In the genomic region with DNA sequence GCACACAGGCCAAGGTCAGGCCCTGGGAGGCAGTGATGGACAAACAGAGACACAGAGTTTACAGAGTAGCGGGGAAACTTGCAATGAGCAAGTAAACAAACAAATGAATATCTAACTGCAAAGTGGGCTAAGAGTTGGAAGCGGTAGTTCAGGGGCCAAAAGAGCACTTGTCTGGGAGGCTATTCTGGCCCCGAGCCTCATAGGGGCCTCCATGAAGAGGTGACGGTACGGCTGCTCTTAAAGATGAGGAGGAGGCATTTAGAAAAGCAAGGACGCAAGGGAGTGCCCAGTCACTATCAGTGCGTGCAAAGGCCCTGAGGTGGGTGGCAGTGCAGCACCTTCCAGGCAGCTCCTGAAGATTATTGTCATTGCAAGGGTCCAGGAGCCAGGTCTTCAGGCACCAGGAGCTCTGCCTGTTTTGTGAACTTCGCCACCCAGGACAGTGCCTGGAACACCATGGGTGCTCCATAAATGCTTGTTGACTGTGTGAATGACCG, we compare ENCODE assay signal across 2 cellular contexts.
TF ChIP-seq lines count a peak whose summit lies in the region.

No MANE protein-coding gene starts in this region.

TF ChIP-seq in HepG2, 621 proteins besides CTCF, POLR2A, EP300 and RAD21:
- peak; percentile 25; the same call in 1 of the 2 replicates for TF ChIP-seq NR2F6 (IDR thresholded peaks at IDR 0.05)
- no peak for TF ChIP-seq NR2F6 (CRISPR knock-in tag; IDR thresholded peaks at IDR 0.05)
- no peak for TF ChIP-seq ZNF337 (CRISPR knock-in tag; IDR thresholded peaks at IDR 0.05; ENCODE audit: borderline replicate concordance, low read depth)
- TF ChIP-seq NR2F2 (IDR thresholded peaks at IDR 0.05; ENCODE audit: borderline replicate concordance, low read depth): peak; percentile 33; the same call in 1 of the 2 replicates
- no peak for TF ChIP-seq FOXP1 (IDR thresholded peaks at IDR 0.05)
- TF ChIP-seq FOXP1 (CRISPR knock-in tag; IDR thresholded peaks at IDR 0.05): peak; percentile 43; the same call in 1 of the 2 replicates

TF ChIP-seq in K562, 482 proteins besides CTCF, POLR2A, EP300 and RAD21:
- no peak for TF ChIP-seq JUNB (CRISPR knock-in tag; conservative IDR thresholded peaks at IDR 0.05)
- TF ChIP-seq, protein P1, sequence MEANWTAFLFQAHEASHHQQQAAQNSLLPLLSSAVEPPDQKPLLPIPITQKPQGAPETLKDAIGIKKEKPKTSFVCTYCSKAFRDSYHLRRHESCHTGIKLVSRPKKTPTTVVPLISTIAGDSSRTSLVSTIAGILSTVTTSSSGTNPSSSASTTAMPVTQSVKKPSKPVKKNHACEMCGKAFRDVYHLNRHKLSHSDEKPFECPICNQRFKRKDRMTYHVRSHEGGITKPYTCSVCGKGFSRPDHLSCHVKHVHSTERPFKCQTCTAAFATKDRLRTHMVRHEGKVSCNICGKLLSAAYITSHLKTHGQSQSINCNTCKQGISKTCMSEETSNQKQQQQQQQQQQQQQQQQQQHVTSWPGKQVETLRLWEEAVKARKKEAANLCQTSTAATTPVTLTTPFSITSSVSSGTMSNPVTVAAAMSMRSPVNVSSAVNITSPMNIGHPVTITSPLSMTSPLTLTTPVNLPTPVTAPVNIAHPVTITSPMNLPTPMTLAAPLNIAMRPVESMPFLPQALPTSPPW (CRISPR knock-in tag; IDR thresholded peaks at IDR 0.05): no peak
- TF ChIP-seq RBM34 (IDR thresholded peaks at IDR 0.05; ENCODE audit: borderline replicate concordance, insufficient read depth, low read length): no peak
- TF ChIP-seq GTF2F1 (IDR thresholded peaks at IDR 0.05; ENCODE audit: low read depth, low read length): no peak
- TF ChIP-seq XRCC3 (IDR thresholded peaks at IDR 0.05): no peak
- TF ChIP-seq, protein P2, sequence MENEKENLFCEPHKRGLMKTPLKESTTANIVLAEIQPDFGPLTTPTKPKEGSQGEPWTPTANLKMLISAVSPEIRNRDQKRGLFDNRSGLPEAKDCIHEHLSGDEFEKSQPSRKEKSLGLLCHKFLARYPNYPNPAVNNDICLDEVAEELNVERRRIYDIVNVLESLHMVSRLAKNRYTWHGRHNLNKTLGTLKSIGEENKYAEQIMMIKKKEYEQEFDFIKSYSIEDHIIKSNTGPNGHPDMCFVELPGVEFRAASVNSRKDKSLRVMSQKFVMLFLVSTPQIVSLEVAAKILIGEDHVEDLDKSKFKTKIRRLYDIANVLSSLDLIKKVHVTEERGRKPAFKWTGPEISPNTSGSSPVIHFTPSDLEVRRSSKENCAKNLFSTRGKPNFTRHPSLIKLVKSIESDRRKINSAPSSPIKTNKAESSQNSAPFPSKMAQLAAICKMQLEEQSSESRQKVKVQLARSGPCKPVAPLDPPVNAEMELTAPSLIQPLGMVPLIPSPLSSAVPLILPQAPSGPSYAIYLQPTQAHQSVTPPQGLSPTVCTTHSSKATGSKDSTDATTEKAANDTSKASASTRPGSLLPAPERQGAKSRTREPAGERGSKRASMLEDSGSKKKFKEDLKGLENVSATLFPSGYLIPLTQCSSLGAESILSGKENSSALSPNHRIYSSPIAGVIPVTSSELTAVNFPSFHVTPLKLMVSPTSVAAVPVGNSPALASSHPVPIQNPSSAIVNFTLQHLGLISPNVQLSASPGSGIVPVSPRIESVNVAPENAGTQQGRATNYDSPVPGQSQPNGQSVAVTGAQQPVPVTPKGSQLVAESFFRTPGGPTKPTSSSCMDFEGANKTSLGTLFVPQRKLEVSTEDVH (IDR thresholded peaks at IDR 0.05; ENCODE audit: low read depth, partially characterized antibody): no peak
- TF ChIP-seq BCL6 (CRISPR knock-in tag; IDR thresholded peaks at IDR 0.05): no peak
- TF ChIP-seq, protein P3, sequence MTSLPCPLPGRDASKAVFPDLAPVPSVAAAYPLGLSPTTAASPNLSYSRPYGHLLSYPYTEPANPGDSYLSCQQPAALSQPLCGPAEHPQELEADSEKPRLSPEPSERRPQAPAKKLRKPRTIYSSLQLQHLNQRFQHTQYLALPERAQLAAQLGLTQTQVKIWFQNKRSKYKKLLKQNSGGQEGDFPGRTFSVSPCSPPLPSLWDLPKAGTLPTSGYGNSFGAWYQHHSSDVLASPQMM (CRISPR knock-in tag; IDR thresholded peaks at IDR 0.05): no peak
- no peak for TF ChIP-seq ZNF668 (CRISPR knock-in tag; IDR thresholded peaks at IDR 0.05)
- TF ChIP-seq HCFC1 (IDR thresholded peaks at IDR 0.05; ENCODE audit: low read depth, low read length): no peak
- TF ChIP-seq, protein P4, sequence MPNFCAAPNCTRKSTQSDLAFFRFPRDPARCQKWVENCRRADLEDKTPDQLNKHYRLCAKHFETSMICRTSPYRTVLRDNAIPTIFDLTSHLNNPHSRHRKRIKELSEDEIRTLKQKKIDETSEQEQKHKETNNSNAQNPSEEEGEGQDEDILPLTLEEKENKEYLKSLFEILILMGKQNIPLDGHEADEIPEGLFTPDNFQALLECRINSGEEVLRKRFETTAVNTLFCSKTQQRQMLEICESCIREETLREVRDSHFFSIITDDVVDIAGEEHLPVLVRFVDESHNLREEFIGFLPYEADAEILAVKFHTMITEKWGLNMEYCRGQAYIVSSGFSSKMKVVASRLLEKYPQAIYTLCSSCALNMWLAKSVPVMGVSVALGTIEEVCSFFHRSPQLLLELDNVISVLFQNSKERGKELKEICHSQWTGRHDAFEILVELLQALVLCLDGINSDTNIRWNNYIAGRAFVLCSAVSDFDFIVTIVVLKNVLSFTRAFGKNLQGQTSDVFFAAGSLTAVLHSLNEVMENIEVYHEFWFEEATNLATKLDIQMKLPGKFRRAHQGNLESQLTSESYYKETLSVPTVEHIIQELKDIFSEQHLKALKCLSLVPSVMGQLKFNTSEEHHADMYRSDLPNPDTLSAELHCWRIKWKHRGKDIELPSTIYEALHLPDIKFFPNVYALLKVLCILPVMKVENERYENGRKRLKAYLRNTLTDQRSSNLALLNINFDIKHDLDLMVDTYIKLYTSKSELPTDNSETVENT (CRISPR knock-in tag; IDR thresholded peaks at IDR 0.05): no peak
- no peak for TF ChIP-seq GABPA (tag; conservative IDR thresholded peaks at IDR 0.05; ENCODE audit: low read depth)
- TF ChIP-seq ZNF79 (CRISPR knock-in tag; IDR thresholded peaks at IDR 0.05; ENCODE audit: low read depth): peak; percentile 93
- no peak for TF ChIP-seq ZNF23 (CRISPR knock-in tag; IDR thresholded peaks at IDR 0.05)
- no peak for TF ChIP-seq GTF2E2 (tag; IDR thresholded peaks at IDR 0.05)
- TF ChIP-seq RBM25 (IDR thresholded peaks at IDR 0.05; ENCODE audit: low read depth, low read length, severe bottlenecking): peak; percentile 85
- TF ChIP-seq, protein P5, sequence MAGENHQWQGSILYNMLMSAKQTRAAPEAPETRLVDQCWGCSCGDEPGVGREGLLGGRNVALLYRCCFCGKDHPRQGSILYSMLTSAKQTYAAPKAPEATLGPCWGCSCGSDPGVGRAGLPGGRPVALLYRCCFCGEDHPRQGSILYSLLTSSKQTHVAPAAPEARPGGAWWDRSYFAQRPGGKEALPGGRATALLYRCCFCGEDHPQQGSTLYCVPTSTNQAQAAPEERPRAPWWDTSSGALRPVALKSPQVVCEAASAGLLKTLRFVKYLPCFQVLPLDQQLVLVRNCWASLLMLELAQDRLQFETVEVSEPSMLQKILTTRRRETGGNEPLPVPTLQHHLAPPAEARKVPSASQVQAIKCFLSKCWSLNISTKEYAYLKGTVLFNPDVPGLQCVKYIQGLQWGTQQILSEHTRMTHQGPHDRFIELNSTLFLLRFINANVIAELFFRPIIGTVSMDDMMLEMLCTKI (IDR thresholded peaks at IDR 0.05; ENCODE audit: partially characterized antibody): no peak
- no peak for TF ChIP-seq MTF1 (CRISPR knock-in tag; IDR thresholded peaks at IDR 0.05; ENCODE audit: borderline replicate concordance)
- TF ChIP-seq SMARCA5 (IDR thresholded peaks at IDR 0.05): peak; percentile 56; the same call in 1 of the 2 replicates
- TF ChIP-seq, protein P6, sequence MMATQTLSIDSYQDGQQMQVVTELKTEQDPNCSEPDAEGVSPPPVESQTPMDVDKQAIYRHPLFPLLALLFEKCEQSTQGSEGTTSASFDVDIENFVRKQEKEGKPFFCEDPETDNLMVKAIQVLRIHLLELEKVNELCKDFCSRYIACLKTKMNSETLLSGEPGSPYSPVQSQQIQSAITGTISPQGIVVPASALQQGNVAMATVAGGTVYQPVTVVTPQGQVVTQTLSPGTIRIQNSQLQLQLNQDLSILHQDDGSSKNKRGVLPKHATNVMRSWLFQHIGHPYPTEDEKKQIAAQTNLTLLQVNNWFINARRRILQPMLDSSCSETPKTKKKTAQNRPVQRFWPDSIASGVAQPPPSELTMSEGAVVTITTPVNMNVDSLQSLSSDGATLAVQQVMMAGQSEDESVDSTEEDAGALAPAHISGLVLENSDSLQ (IDR thresholded peaks at IDR 0.05): no peak
- TF ChIP-seq, protein P7, sequence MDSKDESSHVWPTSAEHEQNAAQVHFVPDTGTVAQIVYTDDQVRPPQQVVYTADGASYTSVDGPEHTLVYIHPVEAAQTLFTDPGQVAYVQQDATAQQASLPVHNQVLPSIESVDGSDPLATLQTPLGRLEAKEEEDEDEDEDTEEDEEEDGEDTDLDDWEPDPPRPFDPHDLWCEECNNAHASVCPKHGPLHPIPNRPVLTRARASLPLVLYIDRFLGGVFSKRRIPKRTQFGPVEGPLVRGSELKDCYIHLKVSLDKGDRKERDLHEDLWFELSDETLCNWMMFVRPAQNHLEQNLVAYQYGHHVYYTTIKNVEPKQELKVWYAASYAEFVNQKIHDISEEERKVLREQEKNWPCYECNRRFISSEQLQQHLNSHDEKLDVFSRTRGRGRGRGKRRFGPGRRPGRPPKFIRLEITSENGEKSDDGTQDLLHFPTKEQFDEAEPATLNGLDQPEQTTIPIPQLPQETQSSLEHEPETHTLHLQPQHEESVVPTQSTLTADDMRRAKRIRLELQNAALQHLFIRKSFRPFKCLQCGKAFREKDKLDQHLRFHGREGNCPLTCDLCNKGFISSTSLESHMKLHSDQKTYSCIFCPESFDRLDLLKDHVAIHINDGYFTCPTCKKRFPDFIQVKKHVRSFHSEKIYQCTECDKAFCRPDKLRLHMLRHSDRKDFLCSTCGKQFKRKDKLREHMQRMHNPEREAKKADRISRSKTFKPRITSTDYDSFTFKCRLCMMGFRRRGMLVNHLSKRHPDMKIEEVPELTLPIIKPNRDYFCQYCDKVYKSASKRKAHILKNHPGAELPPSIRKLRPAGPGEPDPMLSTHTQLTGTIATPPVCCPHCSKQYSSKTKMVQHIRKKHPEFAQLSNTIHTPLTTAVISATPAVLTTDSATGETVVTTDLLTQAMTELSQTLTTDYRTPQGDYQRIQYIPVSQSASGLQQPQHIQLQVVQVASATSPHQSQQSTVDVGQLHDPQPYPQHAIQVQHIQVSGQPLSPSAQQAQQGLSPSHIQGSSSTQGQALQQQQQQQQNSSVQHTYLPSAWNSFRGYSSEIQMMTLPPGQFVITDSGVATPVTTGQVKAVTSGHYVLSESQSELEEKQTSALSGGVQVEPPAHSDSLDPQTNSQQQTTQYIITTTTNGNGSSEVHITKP (IDR thresholded peaks at IDR 0.05; ENCODE audit: partially characterized antibody): no peak
- no peak for TF ChIP-seq HDAC8 (tag; IDR thresholded peaks at IDR 0.05)
